8 cellular contexts compared by ENCODE assay signal in genomic region chr7:118104812-118105441, GRCh38.
DNase-seq lines count a peak whose midpoint lies in the region; ATAC-seq, FAIRE-seq and TF ChIP-seq lines count a peak whose summit lies in the region.

No MANE protein-coding gene starts in this region.

- H3K27me3 ChIP-seq in A673 (replicated peaks; ENCODE audit: insufficient read depth, low read depth, low read length, poor library complexity): no peaks in the 10 kb centered on the region
- no peaks in the 10 kb centered on the region; the same call in 1 of the 2 replicates for H3K27me3 ChIP-seq in SK-N-SH (ENCODE audit: insufficient read depth)
- no peaks in the 10 kb centered on the region for H3K27me3 ChIP-seq in gastroesophageal sphincter

- TF ChIP-seq EP300 in SK-N-SH (IDR thresholded peaks at IDR 0.05; ENCODE audit: borderline replicate concordance in 1 of 2, low read depth in 1 of 2, low read length in 1 of 2) (no peak), gastroesophageal sphincter (IDR thresholded peaks at IDR 0.05) (no peak)

- 0 out of 2 replicates have a peak, but pooled peaks cover 3% of the 10 kb centered on the region for H3K9me2 ChIP-seq in SK-N-SH

- no peaks in the 10 kb centered on the region for H3K79me2 ChIP-seq in SK-N-SH (ENCODE audit: insufficient read depth)

- H3K4me1 ChIP-seq in A673 (ENCODE audit: insufficient read depth, low read length, poor library complexity, severe bottlenecking): peaks cover 21% of the 10 kb centered on the region
- H3K4me1 ChIP-seq in SK-N-SH (ENCODE audit: control insufficient read depth in 1 of 2, insufficient read depth in 2 of 2, low read depth in 1 of 2, low read length in 1 of 2): no peaks in the 10 kb centered on the region
- no peaks in the 10 kb centered on the region for H3K4me1 ChIP-seq in gastroesophageal sphincter

- H3K36me3 ChIP-seq in A673 (ENCODE audit: insufficient read depth, low read length, poor library complexity, severe bottlenecking): no peaks in the 10 kb centered on the region
- no peaks in the 10 kb centered on the region for H3K36me3 ChIP-seq in SK-N-SH (replicated peaks in 1 of 2; ENCODE audit: control insufficient read depth in 1 of 2, insufficient read depth in 2 of 2, low read length in 1 of 2)
- H3K36me3 ChIP-seq in gastroesophageal sphincter: no peaks in the 10 kb centered on the region

- H3K27ac ChIP-seq in A673 (ENCODE audit: low read depth, low read length, poor library complexity, severe bottlenecking) (no peak overlapping the region), SK-N-SH (ENCODE audit: low read depth in 2 of 2, low read length in 1 of 2) (no peak overlapping the region), gastroesophageal sphincter (no peak overlapping the region)

- DNase-seq in A673 (ENCODE audit: low spot score) (peak; percentile 68), KBM-7 (peak; percentile 43), SK-N-SH (peak; percentile 6), GM12891 (ENCODE audit: insufficient read length, low spot score) (no peak), NCI-H1436 (lab: John Stamatoyannopoulos, UW) (no peak), lower leg skin (ENCODE audit: low spot score in 2 of 2) (no peak)

- in situ Hi-C loops in KBM-7 (cut with MboI; ENCODE audit: low pct_unique_long_range_greater_than_20kb, low sequenced_read_pairs): no loop called here

- TF ChIP-seq CTCF in A673 (conservative IDR thresholded peaks at IDR 0.05; ENCODE audit: low read depth, low read length) (peak; percentile 79), SK-N-SH (IDR thresholded peaks at IDR 0.05) (peak; percentile 75), gastroesophageal sphincter (IDR thresholded peaks at IDR 0.05) (peak in 3 of 4 experiments; percentile 11 to 49 (median 25)), lower leg skin (IDR thresholded peaks at IDR 0.05) (no peak)

- WGBS in SK-N-SH (ENCODE audit: low lambda C conversion rate): 0% methylated on average over 2 of the region's 2 CpGs
- WGBS in gastroesophageal sphincter (ENCODE audit: low coverage in 1 of 2), 2 donors: 2 to 7% methylated on average over 2 of the region's 2 CpGs
- 7 to 13% methylated on average over 2 of the region's 2 CpGs for WGBS in lower leg skin, 2 donors

- TF ChIP-seq POLR2A in gastroesophageal sphincter (IDR thresholded peaks at IDR 0.05): no peak
- no peak for TF ChIP-seq POLR2A in GM12891 (IDR thresholded peaks at IDR 0.05; ENCODE audit: low read depth, low read length)
- TF ChIP-seq POLR2A in lower leg skin (IDR thresholded peaks at IDR 0.05): no peak

- no peak overlapping the region; the same call in 1 of the 2 replicates for H2AFZ ChIP-seq in SK-N-SH (ENCODE audit: low read depth)

- no peaks in the 10 kb centered on the region for H4K20me1 ChIP-seq in SK-N-SH (ENCODE audit: insufficient read depth)

- intact Hi-C loops in A673 (cut with micrococcal nuclease; ENCODE audit: unreplicated experiment): loop anchor here (2.0 to 5.0 kb wide), 3 partner anchors 133 to 354 kb away; no protein-coding TSS in a partner anchor
- intact Hi-C loops in lower leg skin (cut with DNase I; ENCODE audit: low total_unique reads): no loop called here

- H3K9me3 ChIP-seq in A673 (ENCODE audit: low read depth, low read length, poor library complexity, severe bottlenecking): peaks cover 3% of the 10 kb centered on the region
- H3K9me3 ChIP-seq in SK-N-SH: no peaks in the 10 kb centered on the region
- no peaks in the 10 kb centered on the region for H3K9me3 ChIP-seq in gastroesophageal sphincter

- ATAC-seq in GM18867 (IDR thresholded peaks at IDR 0.05; ENCODE audit: unreplicated experiment) (peak; percentile 81), gastroesophageal sphincter (no peak)

- H3K4me3 ChIP-seq in A673 (ENCODE audit: low read depth, low read length, poor library complexity, severe bottlenecking): no peak overlapping the region
- no peak overlapping the region for H3K4me3 ChIP-seq in SK-N-SH (ENCODE audit: low read depth in 2 of 2, low read length in 1 of 2)
- H3K4me3 ChIP-seq in gastroesophageal sphincter: no peak overlapping the region
- H3K4me3 ChIP-seq in lower leg skin (ENCODE audit: low read depth, poor library complexity, severe bottlenecking): no peak overlapping the region

- POLR2A ChIA-PET in A673 (lab: Charles Lee; ENCODE audit: low non-redundant PET): no interaction called here
- POLR2A ChIA-PET in SK-N-SH (lab: Yijun Ruan, JAX): no interaction called here

- peaks cover 3% of the 10 kb centered on the region for H3F3A ChIP-seq in SK-N-SH (replicated peaks; ENCODE audit: insufficient read depth)

- TF ChIP-seq RAD21 in SK-N-SH (IDR thresholded peaks at IDR 0.05; ENCODE audit: low read length): peak; percentile 59

- BruUV-seq in A673 (replicated peaks; lab: Mats Ljungman, UMichigan): no TSS peak

- no peak overlapping the region for H3K4me2 ChIP-seq in SK-N-SH

- no peak overlapping the region for H3K9ac ChIP-seq in SK-N-SH

- CTCF ChIA-PET in A673 (lab: Charles Lee): interaction anchor here (1.0 kb wide), 1 partner anchor 354 kb away, joined by 3 read pairs; no protein-coding TSS in a partner anchor
- CTCF ChIA-PET in SK-N-SH (lab: Yijun Ruan, JAX): interaction anchor here (0.6 to 1.7 kb wide), 4 partner anchors 9 to 354 kb away, joined by 3 to 5 read pairs (median 4); no protein-coding TSS in a partner anchor

- FAIRE-seq in GM12891 (lab: Jason Lieb, UNC): no peak

TF ChIP-seq in SK-N-SH, 30 proteins besides CTCF, POLR2A, EP300 and RAD21:
- TF ChIP-seq ELF1 (IDR thresholded peaks at IDR 0.05): no peak
- peak; percentile 37; the same call in 1 of the 2 replicates for TF ChIP-seq SMC3 (IDR thresholded peaks at IDR 0.05; ENCODE audit: low read depth, low read length)
- TF ChIP-seq RCOR1 (IDR thresholded peaks at IDR 0.05; ENCODE audit: low read length): no peak

TF ChIP-seq in GM12891, 5 proteins besides CTCF, POLR2A, EP300 and RAD21:
- TF ChIP-seq POLR2AphosphoS5 (IDR thresholded peaks at IDR 0.05; ENCODE audit: low read depth, low read length) (no peak), SPI1 (IDR thresholded peaks at IDR 0.05; ENCODE audit: low read depth, low read length) (no peak), POU2F2 (IDR thresholded peaks at IDR 0.05; ENCODE audit: low read depth, low read length) (no peak), TAF1 (IDR thresholded peaks at IDR 0.05; ENCODE audit: low read depth, low read length) (no peak), PAX5 (IDR thresholded peaks at IDR 0.05; ENCODE audit: insufficient read depth, low read length, severe bottlenecking) (no peak)

Comparison
In these comparisons a context has a peak if more than half of its experiments do, and no peak if none do; other contexts are left out.
1. DNase-seq: peak in A673 (single experiment), KBM-7 (single experiment) and SK-N-SH (single experiment); none in GM12891 (single experiment), NCI-H1436 (single experiment) and lower leg skin (0 of 2).
2. CTCF ChIP-seq: peak in A673 (single experiment), SK-N-SH (single experiment) and gastroesophageal sphincter (3 of 4); none in lower leg skin (0 of 3).